ENCODE assay signal across 19 cellular contexts in the genomic region with DNA sequence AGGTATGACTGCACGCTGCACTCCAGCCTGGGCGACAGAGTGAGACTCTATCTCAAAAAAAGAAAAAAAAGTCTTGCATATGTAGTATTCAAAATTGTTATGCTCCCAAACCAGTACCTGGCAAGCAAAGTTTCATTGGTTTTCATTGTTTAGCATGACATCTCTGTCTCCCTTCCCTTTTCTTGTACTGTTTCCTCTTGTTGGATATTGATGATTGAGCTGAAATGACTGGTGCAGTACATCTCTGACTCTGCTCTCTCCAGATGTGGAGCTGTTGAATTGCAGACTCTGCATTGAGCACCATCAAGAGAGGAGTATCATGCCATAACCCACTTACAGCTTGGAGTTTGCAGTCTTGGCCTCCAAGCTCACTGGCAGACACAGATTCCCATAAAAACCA.
A peak's percentile ranks its signal among the peaks of the same experiment; 100 is the strongest.
DNase-seq lines count a peak whose midpoint lies in the region; ATAC-seq, FAIRE-seq and TF ChIP-seq lines count a peak whose summit lies in the region.
"Had no signal": no experiment of that assay in that cellular context is flagged by ENCODE, and none has a peak within 500 bp of the region (broad histone marks: within the 10 kb centered on the region; RNA-seq: fewer than 3 reads in every experiment).

No MANE protein-coding gene starts in this region.

- ATAC-seq in K562: no peak
- ATAC-seq in stimulated activated memory B cell treated with anti-CD40 and anti-IgM and Interleukin-4, amounts not matched to agents 10 μg/mL and 1 μg/mL and 100 μg/mL, for 72 hours: peak; percentile 70
- ATAC-seq: GM23338 had no signal

- H3K36me3 ChIP-seq in OCI-LY3 (replicated peaks; ENCODE audit: low read depth, low read length) (no peaks in the 10 kb centered on the region), K562 (ENCODE audit: control insufficient read depth, insufficient read depth, low read length) (no peaks in the 10 kb centered on the region)

- BruUV-seq in K562 (replicated peaks; lab: Mats Ljungman, UMichigan): no TSS peak

- TF ChIP-seq CTCF in OCI-LY3 (IDR thresholded peaks at IDR 0.05; ENCODE audit: low read depth, low read length): no peak
- TF ChIP-seq CTCF in K562 (IDR thresholded peaks at IDR 0.05 in 2 of 3, conservative IDR thresholded peaks at IDR 0.05 in 1 of 3; ENCODE audit: insufficient read depth in 2 of 3, low read depth in 1 of 3, low read length in 3 of 3): no peak
- no peak for TF ChIP-seq CTCF in chondrocyte (IDR thresholded peaks at IDR 0.05)

- in situ Hi-C loops in K562 (cut with MboI): no loop called here

- 14% methylated on average over 1 of the region's 2 CpGs for WGBS in K562 (ENCODE audit: insufficient coverage, low coverage, missing lambda C conversion rate)

- no peaks in the 10 kb centered on the region for H3K27me3 ChIP-seq in OCI-LY3 (ENCODE audit: low read depth, low read length)
- peaks cover 3 to 4% of the 10 kb centered on the region in 2 experiments; a peak in 4 of 5 replicates for H3K27me3 ChIP-seq in K562 (ENCODE audit: control insufficient read depth in 2 of 2, insufficient read depth in 2 of 2, low read length in 2 of 2)

- H3K27me3 Mint-ChIP-seq in stimulated activated memory B cell treated with anti-CD40 and anti-IgM and Interleukin-4, amounts not matched to agents 10 μg/mL and 1 μg/mL and 100 μg/mL, for 72 hours: no peaks in the 10 kb centered on the region
- H3K27me3 Mint-ChIP-seq in chondrocyte (ENCODE audit: low read depth): peaks cover 2% of the 10 kb centered on the region
- H3K27me3 Mint-ChIP-seq: CD4-positive, alpha-beta T cell had no signal

- H3K4me3 ChIP-seq in OCI-LY3 (ENCODE audit: low read length): no peak overlapping the region
- H3K4me3 ChIP-seq in K562: no peak overlapping the region
- H3K4me3 ChIP-seq: GM23338 had no signal

- H3K4me2 ChIP-seq in OCI-LY3 (ENCODE audit: low read length) (peak overlapping the region; percentile 23), K562 (ENCODE audit: insufficient read depth, low read length) (no peak overlapping the region)
- H3K4me2 ChIP-seq: GM23338 had no signal

- H2AFZ ChIP-seq in OCI-LY3 (ENCODE audit: low read depth, low read length) (no peak overlapping the region), K562 (ENCODE audit: low read depth, low read length) (no peak overlapping the region)
- H2AFZ ChIP-seq: GM23338 had no signal

- intact Hi-C loops in K562 (cut with micrococcal nuclease): no loop called here

- H3K27ac ChIP-seq in OCI-LY3 (ENCODE audit: low read length) (peak overlapping the region; percentile 97), K562 (ENCODE audit: extremely low read depth, low read depth, low read length) (no peak overlapping the region)
- H3K27ac ChIP-seq: C4-2B had no signal

- H3K79me2 ChIP-seq in OCI-LY3 (ENCODE audit: low read length) (no peaks in the 10 kb centered on the region), K562 (ENCODE audit: control insufficient read depth, insufficient read depth, low read length) (no peaks in the 10 kb centered on the region)

- H3K4me1 Mint-ChIP-seq in stimulated activated memory B cell treated with anti-CD40 and anti-IgM and Interleukin-4, amounts not matched to agents 10 μg/mL and 1 μg/mL and 100 μg/mL, for 72 hours: peaks cover 45% of the 10 kb centered on the region
- no peaks in the 10 kb centered on the region for H3K4me1 Mint-ChIP-seq in chondrocyte (ENCODE audit: low read depth)
- H3K4me1 Mint-ChIP-seq: GM23338 had no signal

- H3K9me3 Mint-ChIP-seq in stimulated activated memory B cell treated with anti-CD40 and anti-IgM and Interleukin-4, amounts not matched to agents 10 μg/mL and 1 μg/mL and 100 μg/mL, for 72 hours: no peaks in the 10 kb centered on the region
- no peaks in the 10 kb centered on the region for H3K9me3 Mint-ChIP-seq in chondrocyte (ENCODE audit: low read depth)
- H3K9me3 Mint-ChIP-seq: CD4-positive, alpha-beta T cell; GM23338 had no signal

- CTCF ChIA-PET in K562 (lab: Yijun Ruan, JAX; ENCODE audit: low intra/inter-chr PET ratio): no interaction called here

- peak; percentile 60 for FAIRE-seq in GM12891 (lab: Jason Lieb, UNC)
- peak; percentile 42 for FAIRE-seq in K562 (lab: Jason Lieb, UNC)
- FAIRE-seq: H54 had no signal

- no peaks in the 10 kb centered on the region for H3K9me1 ChIP-seq in K562 (ENCODE audit: control insufficient read depth, insufficient read depth, low read length)

- no peaks in the 10 kb centered on the region for H3K9me3 ChIP-seq in OCI-LY3 (ENCODE audit: insufficient read depth, low read length)
- H3K9me3 ChIP-seq in K562 (replicated peaks; ENCODE audit: control insufficient read depth, insufficient read depth, low read depth, low read length): no peaks in the 10 kb centered on the region
- H3K9me3 ChIP-seq: Caco-2 had no signal

- DNase-seq in GM12891 (ENCODE audit: insufficient read length, low spot score) (no peak), K562 (ENCODE audit: extremely low read depth in 1 of 4, low spot score in 3 of 4) (no peak), NCI-H345 treated with DMSO at 0.1 percent for 48 hours (lab: John Stamatoyannopoulos, UW; ENCODE audit: unreplicated experiment) (no peak), chondrocyte (ENCODE audit: low spot score) (no peak), NCI-H446 treated with DMSO at 0.1 percent for 48 hours (lab: John Stamatoyannopoulos, UW) (no peak)
- no peak for DNase-seq in activated effector memory CD4-positive, alpha-beta T cell treated with anti-CD3 and anti-CD28 coated beads, Interleukin-2, amount 50 U/mL, for 16 hours
- DNase-seq: ACHN; Caco-2; CD4-positive, alpha-beta T cell; DMS153; DMS79; GDM1; HCEC 1CT; KBM-7 had no signal

- H3K36me3 Mint-ChIP-seq in stimulated activated memory B cell treated with anti-CD40 and anti-IgM and Interleukin-4, amounts not matched to agents 10 μg/mL and 1 μg/mL and 100 μg/mL, for 72 hours: no peaks in the 10 kb centered on the region
- peaks cover 1% of the 10 kb centered on the region for H3K36me3 Mint-ChIP-seq in chondrocyte (ENCODE audit: low read depth)

- H3K27ac Mint-ChIP-seq in stimulated activated memory B cell treated with anti-CD40 and anti-IgM and Interleukin-4, amounts not matched to agents 10 μg/mL and 1 μg/mL and 100 μg/mL, for 72 hours: peak overlapping the region; percentile 99
- no peak overlapping the region for H3K27ac Mint-ChIP-seq in chondrocyte (ENCODE audit: unreplicated experiment)
- H3K27ac Mint-ChIP-seq: CD4-positive, alpha-beta T cell; GM23338 had no signal

- H3K9ac ChIP-seq in OCI-LY3 (ENCODE audit: low read length) (0 out of 2 replicates have a peak overlapping the region, but pooled peaks have one; percentile 36), K562 (ENCODE audit: insufficient read depth in 1 of 2, low read depth in 2 of 2, low read length in 2 of 2) (no peak overlapping the region)

- no peak for TF ChIP-seq RAD21 in K562 (CRISPR knock-in tag; conservative IDR thresholded peaks at IDR 0.05 in 1 of 2, IDR thresholded peaks at IDR 0.05 in 1 of 2)

- H4K20me1 ChIP-seq in OCI-LY3 (ENCODE audit: insufficient read depth, low read length) (no peaks in the 10 kb centered on the region), K562 (replicated peaks; ENCODE audit: control insufficient read depth, insufficient read depth, low read length) (no peaks in the 10 kb centered on the region)

- TF ChIP-seq POLR2A in GM12891 (IDR thresholded peaks at IDR 0.05; ENCODE audit: low read depth, low read length) (no peak), K562 (conservative IDR thresholded peaks at IDR 0.05) (no peak)

- POLR2A ChIA-PET in K562 (lab: Yijun Ruan, JAX): interaction anchor here (0.9 to 1.0 kb wide), 2 partner anchors 14 to 531 kb away, joined by 3 to 5 read pairs; no protein-coding TSS in a partner anchor

- H3K4me1 ChIP-seq in OCI-LY3 (ENCODE audit: low read length): peaks cover 57% of the 10 kb centered on the region
- no peaks in the 10 kb centered on the region for H3K4me1 ChIP-seq in K562 (replicated peaks in 1 of 2; ENCODE audit: control insufficient read depth in 2 of 2, insufficient read depth in 2 of 2, low read length in 2 of 2)
- H3K4me1 ChIP-seq: Caco-2 had no signal

- no peak overlapping the region for H3K4me3 Mint-ChIP-seq in stimulated activated memory B cell treated with anti-CD40 and anti-IgM and Interleukin-4, amounts not matched to agents 10 μg/mL and 1 μg/mL and 100 μg/mL, for 72 hours
- no peak overlapping the region for H3K4me3 Mint-ChIP-seq in chondrocyte (ENCODE audit: unreplicated experiment)
- H3K4me3 Mint-ChIP-seq: CD4-positive, alpha-beta T cell; GM23338 had no signal

- no peak for TF ChIP-seq EP300 in K562 (IDR thresholded peaks at IDR 0.05; ENCODE audit: low read length)

TF ChIP-seq in GM12891, 5 proteins besides CTCF, POLR2A, EP300 and RAD21:
- TF ChIP-seq TAF1 (IDR thresholded peaks at IDR 0.05; ENCODE audit: low read depth, low read length): no peak
- TF ChIP-seq SPI1 (IDR thresholded peaks at IDR 0.05; ENCODE audit: low read depth, low read length): peak; percentile 74
TF ChIP-seq in GM12891: peak in this region for 1.

TF ChIP-seq in K562, 482 proteins besides CTCF, POLR2A, EP300 and RAD21 (continues in another document):
- no peak for TF ChIP-seq ZNF324 (CRISPR knock-in tag; IDR thresholded peaks at IDR 0.05)
- no peak for TF ChIP-seq ZNF445 (CRISPR knock-in tag; IDR thresholded peaks at IDR 0.05; ENCODE audit: low read depth)
- TF ChIP-seq HES1 (IDR thresholded peaks at IDR 0.05; ENCODE audit: low read depth): no peak
- TF ChIP-seq POLR2AphosphoS5 (IDR thresholded peaks at IDR 0.05; ENCODE audit: control insufficient read depth, insufficient read depth, low read depth, low read length): no peak
- TF ChIP-seq, protein P1, sequence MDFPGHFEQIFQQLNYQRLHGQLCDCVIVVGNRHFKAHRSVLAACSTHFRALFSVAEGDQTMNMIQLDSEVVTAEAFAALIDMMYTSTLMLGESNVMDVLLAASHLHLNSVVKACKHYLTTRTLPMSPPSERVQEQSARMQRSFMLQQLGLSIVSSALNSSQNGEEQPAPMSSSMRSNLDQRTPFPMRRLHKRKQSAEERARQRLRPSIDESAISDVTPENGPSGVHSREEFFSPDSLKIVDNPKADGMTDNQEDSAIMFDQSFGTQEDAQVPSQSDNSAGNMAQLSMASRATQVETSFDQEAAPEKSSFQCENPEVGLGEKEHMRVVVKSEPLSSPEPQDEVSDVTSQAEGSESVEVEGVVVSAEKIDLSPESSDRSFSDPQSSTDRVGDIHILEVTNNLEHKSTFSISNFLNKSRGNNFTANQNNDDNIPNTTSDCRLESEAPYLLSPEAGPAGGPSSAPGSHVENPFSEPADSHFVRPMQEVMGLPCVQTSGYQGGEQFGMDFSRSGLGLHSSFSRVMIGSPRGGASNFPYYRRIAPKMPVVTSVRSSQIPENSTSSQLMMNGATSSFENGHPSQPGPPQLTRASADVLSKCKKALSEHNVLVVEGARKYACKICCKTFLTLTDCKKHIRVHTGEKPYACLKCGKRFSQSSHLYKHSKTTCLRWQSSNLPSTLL (IDR thresholded peaks at IDR 0.05): no peak
- TF ChIP-seq ZNF77 (CRISPR knock-in tag; IDR thresholded peaks at IDR 0.05): no peak
- TF ChIP-seq THRAP3 (IDR thresholded peaks at IDR 0.05; ENCODE audit: borderline replicate concordance): no peak
